Comparison of ENCODE assay signal across 1 cellular context in the genomic region with DNA sequence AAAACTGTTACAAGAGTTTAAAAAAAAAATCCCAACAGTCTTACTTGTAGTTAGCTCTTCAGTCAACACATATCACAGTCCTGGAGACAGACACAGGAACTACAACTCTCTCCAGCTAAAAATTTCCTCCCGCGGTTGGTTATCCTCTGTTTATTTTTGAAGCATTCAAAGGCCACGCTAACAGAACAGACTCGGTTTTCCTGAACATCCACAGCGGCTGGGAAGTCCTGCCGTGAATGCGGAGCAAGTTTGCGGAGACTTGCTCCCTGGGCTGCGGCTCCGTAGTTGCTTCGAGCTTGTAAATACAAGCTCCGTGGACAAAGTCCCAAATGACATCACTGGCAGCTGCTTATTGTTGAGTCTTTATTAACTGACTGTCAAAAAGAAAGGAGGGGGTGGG.
TF ChIP-seq lines count a peak whose summit lies in the region.

A gene (minus strand): TSS at position 292 of the 400 bp plus-strand sequence. CDS start 50,937 bp downstream, outside the sequence.

TF ChIP-seq in endothelial cell of umbilical vein, 7 proteins besides CTCF, POLR2A, EP300 and RAD21 (continued from another document):
- TF ChIP-seq JUN (IDR thresholded peaks at IDR 0.05; ENCODE audit: borderline replicate concordance, insufficient read depth, insufficient read length, low read depth), result no peak
